In the genomic region with DNA sequence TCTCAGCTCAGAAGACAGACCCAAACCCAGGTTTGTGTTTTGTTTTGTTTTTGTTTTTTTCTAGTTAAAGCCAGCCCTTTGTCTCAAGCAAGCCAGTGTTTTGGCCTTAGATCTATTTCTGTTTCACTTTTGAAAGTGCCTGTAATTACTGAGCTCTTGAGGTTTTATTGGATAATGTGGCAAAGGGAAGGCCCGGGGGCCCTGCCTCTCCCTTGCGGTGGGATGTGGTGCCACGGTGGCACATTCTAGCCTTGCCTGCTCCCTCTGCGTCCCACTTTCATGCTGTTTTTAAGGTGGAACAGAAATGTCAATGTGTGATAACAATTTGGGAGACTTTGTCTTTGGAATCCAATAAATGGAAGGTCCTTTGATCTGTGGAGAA, we compare ENCODE assay signal across 9 cellular contexts. TPM values are rescaled to one million over a fixed set of nuclear protein-coding genes. Genes with fewer than 3 reads are reported as not detected.
A peak's percentile ranks its signal among the peaks of the same experiment; 100 is the strongest.
DNase-seq lines count a peak whose midpoint lies in the region; ATAC-seq and TF ChIP-seq lines count a peak whose summit lies in the region.
"Had no signal": no experiment of that assay in that cellular context is flagged by ENCODE, and none has a peak within 500 bp of the region (broad histone marks: within the 10 kb centered on the region; RNA-seq: fewer than 3 reads in every experiment).

No MANE protein-coding gene starts in this region.

- H3K27ac Mint-ChIP-seq in CD14-positive monocyte: peak overlapping the region in 3 of 7 donors; percentile 5 to 30 (median 12)
- peak overlapping the region; percentile 72 for H3K27ac Mint-ChIP-seq in activated naive CD8-positive, alpha-beta T cell treated with anti-CD3 and anti-CD28 coated beads for 36 hours

- no peaks in the 10 kb centered on the region for H3K9me3 ChIP-seq in mucosa of rectum (ENCODE audit: control insufficient read depth in 2 of 2, low read length in 2 of 2)

- peak overlapping the region; percentile 96 to 100 for H3K4me3 Mint-ChIP-seq in CD14-positive monocyte
- H3K4me3 Mint-ChIP-seq in activated naive CD8-positive, alpha-beta T cell treated with anti-CD3 and anti-CD28 coated beads for 36 hours: peak overlapping the region; percentile 91

- no peaks in the 10 kb centered on the region for H3K27me3 ChIP-seq in mucosa of rectum (ENCODE audit: control insufficient read depth in 2 of 2, insufficient read depth in 2 of 2, low read length in 2 of 2)

- peaks cover 30 to 38% of the 10 kb centered on the region in 2 donors for H3K4me1 ChIP-seq in mucosa of rectum (ENCODE audit: control insufficient read depth in 2 of 2, insufficient read depth in 2 of 2, low read length in 2 of 2)

- H3K36me3 ChIP-seq in mucosa of rectum (ENCODE audit: control insufficient read depth in 2 of 2, insufficient read depth in 2 of 2, low read length in 2 of 2): no peaks in the 10 kb centered on the region

- peaks cover 12 to 31% of the 10 kb centered on the region in 2 donors for H3K36me3 Mint-ChIP-seq in CD14-positive monocyte
- peaks cover 24% of the 10 kb centered on the region for H3K36me3 Mint-ChIP-seq in activated naive CD8-positive, alpha-beta T cell treated with anti-CD3 and anti-CD28 coated beads for 36 hours

- DNase-seq in CD14-positive monocyte (ENCODE audit: low spot score) (peak; percentile 32), MV-4-11 (lab: John Stamatoyannopoulos, UW) (peak; percentile 49), Ammon's horn (ENCODE audit: low spot score) (no peak), GM13976 (ENCODE audit: low spot score) (no peak), NCI-H524 treated with DMSO at 0.1 percent for 48 hours (lab: John Stamatoyannopoulos, UW) (no peak)
- peak; percentile 71 for DNase-seq in activated naive CD8-positive, alpha-beta T cell treated with anti-CD3 and anti-CD28 coated beads for 36 hours
- DNase-seq: NCI-H1092 treated with DMSO at 0.1 percent for 48 hours had no signal

- no peak for ATAC-seq in GM19397 (IDR thresholded peaks at IDR 0.05; ENCODE audit: unreplicated experiment)

- intact Hi-C loops in CD14-positive monocyte (cut with micrococcal nuclease): loop anchor here (2.0 to 10.0 kb wide), 3 partner anchors 26 to 180 kb away; a partner anchor contains a TSS

- no peak for TF ChIP-seq CTCF in CD14-positive monocyte (IDR thresholded peaks at IDR 0.05)
- TF ChIP-seq CTCF in GM13976 (IDR thresholded peaks at IDR 0.05; ENCODE audit: borderline replicate concordance, control extremely low read depth, extremely low read depth, insufficient read depth, missing control alignments): no peak

- in situ Hi-C loops in GM13976 (cut with MboI; ENCODE audit: low sequenced_read_pairs, unreplicated experiment): no loop called here

- H3K9ac ChIP-seq in mucosa of rectum (ENCODE audit: low read depth in 1 of 2, low read length in 2 of 2): peak overlapping the region in 1 of 2 donors; percentile 87

- H3K9me3 Mint-ChIP-seq in CD14-positive monocyte: peaks cover 0 to 5% (median 0%) of the 10 kb centered on the region in 7 donors
- no peaks in the 10 kb centered on the region for H3K9me3 Mint-ChIP-seq in activated naive CD8-positive, alpha-beta T cell treated with anti-CD3 and anti-CD28 coated beads for 36 hours

- H3K27ac ChIP-seq in mucosa of rectum (ENCODE audit: low read depth in 2 of 2, low read length in 2 of 2): peak overlapping the region; percentile 17 to 43

- H3K4me1 Mint-ChIP-seq in CD14-positive monocyte: peaks cover 68% of the 10 kb centered on the region
- H3K4me1 Mint-ChIP-seq in activated naive CD8-positive, alpha-beta T cell treated with anti-CD3 and anti-CD28 coated beads for 36 hours: peaks cover 65% of the 10 kb centered on the region

- H3K4me3 ChIP-seq in mucosa of rectum (ENCODE audit: low read length in 2 of 2): peak overlapping the region; percentile 89 to 91

- peaks cover 0 to 7% (median 5%) of the 10 kb centered on the region in 3 donors for H3K27me3 Mint-ChIP-seq in CD14-positive monocyte (ENCODE audit: low read depth in 3 of 3)
- H3K27me3 Mint-ChIP-seq in activated naive CD8-positive, alpha-beta T cell treated with anti-CD3 and anti-CD28 coated beads for 36 hours: no peaks in the 10 kb centered on the region

RNA-seq across cellular contexts. Expression of a gene that starts 2.5 kb away (rescaled TPM):
- polyA plus RNA-seq in CD14-positive monocyte: 10 to 100 TPM; 98.0 to 99.5 TPM
- 100 to 1,000 TPM; 100 to 105 TPM for total RNA-seq in activated naive CD8-positive, alpha-beta T cell treated with anti-CD3 and anti-CD28 coated beads for 36 hours

Comparison
In these comparisons a context has a peak if more than half of its experiments do, and no peak if none do; other contexts are left out.
1. DNase-seq: peak in CD14-positive monocyte (single experiment), MV-4-11 (single experiment) and activated naive CD8-positive, alpha-beta T cell treated with anti-CD3 and anti-CD28 coated beads for 36 hours (single experiment); none in Ammon's horn (single experiment), GM13976 (single experiment) and NCI-H524 treated with DMSO at 0.1 percent for 48 hours (single experiment).